Comparison of ENCODE assay signal across 1 cellular context in the genomic region with DNA sequence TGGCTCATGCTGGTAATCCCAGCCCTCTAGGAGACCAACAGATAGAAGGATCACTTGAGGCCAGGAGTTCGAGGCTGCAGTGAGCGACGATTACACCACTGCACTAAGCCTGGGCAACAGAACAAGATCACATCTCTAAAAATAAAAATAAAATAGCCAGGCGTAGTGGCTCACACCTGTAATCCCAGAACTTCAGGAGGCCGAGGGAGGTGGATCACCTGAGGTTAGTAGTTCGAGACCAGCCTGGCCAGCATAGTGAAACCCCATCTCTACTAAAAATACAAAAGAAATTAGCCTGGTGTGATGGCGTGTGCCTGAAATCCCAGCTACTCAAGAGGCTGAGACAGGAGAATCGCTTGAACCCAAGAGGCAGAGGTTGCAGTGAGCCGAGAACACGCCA.
A peak's percentile ranks its signal among the peaks of the same experiment; 100 is the strongest.
TF ChIP-seq lines count a peak whose summit lies in the region.

No MANE protein-coding gene starts in this region.

TF ChIP-seq in H1, 55 proteins besides CTCF, POLR2A, EP300 and RAD21:
- TF ChIP-seq POLR2AphosphoS5 (IDR thresholded peaks at IDR 0.05; ENCODE audit: low read depth, low read length) (peak; percentile 65), CHD2 (IDR thresholded peaks at IDR 0.05; ENCODE audit: low read length) (peak; percentile 11; the same call in 1 of the 2 replicates)
